Comparison of ENCODE assay signal across 24 cellular contexts in the genomic region with DNA sequence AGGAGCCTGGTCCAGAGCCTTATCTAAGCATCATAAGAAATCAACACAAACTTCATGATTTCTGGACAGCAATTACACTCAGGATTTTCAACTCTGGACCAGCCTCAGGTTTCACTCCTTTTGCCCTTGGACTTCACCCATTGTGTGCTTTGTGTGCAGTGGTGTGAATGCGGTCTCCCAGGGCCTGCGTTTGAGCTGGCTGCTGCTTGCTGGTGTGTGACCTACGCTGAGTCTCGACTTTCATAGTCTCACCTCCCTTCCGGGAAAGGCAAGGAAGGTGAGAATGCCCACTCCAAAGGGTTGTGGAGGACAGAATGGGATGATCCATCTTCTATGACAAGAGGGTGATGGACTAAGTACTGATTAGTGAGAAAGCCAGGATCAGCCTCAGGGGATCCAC.
DNase-seq lines count a peak whose midpoint lies in the region; ATAC-seq and TF ChIP-seq lines count a peak whose summit lies in the region.
"Had no signal": no experiment of that assay in that cellular context is flagged by ENCODE, and none has a peak within 500 bp of the region (broad histone marks: within the 10 kb centered on the region; RNA-seq: fewer than 3 reads in every experiment).

No MANE protein-coding gene starts in this region.

- no peak overlapping the region for H3K56ac ChIP-seq in IMR-90 (ENCODE audit: extremely low read depth, insufficient read depth, low read length)

- no peak overlapping the region for H2BK120ac ChIP-seq in IMR-90 (ENCODE audit: low read depth, low read length)

- no peak overlapping the region for H2AK5ac ChIP-seq in IMR-90 (ENCODE audit: low read depth, low read length)

- BruUV-seq in IMR-90 (replicated peaks; lab: Mats Ljungman, UMichigan): no TSS peak

- H3K27me3 ChIP-seq in IMR-90 (ENCODE audit: control insufficient read depth, insufficient read depth, low read length) (no peaks in the 10 kb centered on the region), HAP-1 (ENCODE audit: low read depth) (no peaks in the 10 kb centered on the region), Karpas-422 (ENCODE audit: low read length) (no peaks in the 10 kb centered on the region)
- H3K27me3 ChIP-seq: BE2C; BLaER1 treated with 17β-estradiol and CSF1 and Interleukin-3, amounts not matched to agents 10 nM and 100 nM had no signal

- no peak overlapping the region for H4K91ac ChIP-seq in IMR-90 (ENCODE audit: insufficient read depth, low read depth, low read length)

- H3K4me3 ChIP-seq in IMR-90 (ENCODE audit: insufficient read depth, low read depth, low read length) (no peak overlapping the region), epithelial cell of proximal tubule (ENCODE audit: low read depth, low read length) (no peak overlapping the region), HAP-1 (no peak overlapping the region), Karpas-422 (ENCODE audit: low read length) (no peak overlapping the region)
- H3K4me3 ChIP-seq: A549; BLaER1 treated with 17β-estradiol and CSF1 and Interleukin-3, amounts not matched to agents 10 nM and 100 nM; GM12878; GM23248 had no signal

- H2AFZ ChIP-seq in IMR-90 (replicated peaks; ENCODE audit: low read length, poor library complexity): no peak overlapping the region
- no peak overlapping the region for H2AFZ ChIP-seq in Karpas-422 (ENCODE audit: low read length)
- H2AFZ ChIP-seq: GM23248 had no signal

- H3K4me2 ChIP-seq in IMR-90 (ENCODE audit: low read depth, low read length): no peak overlapping the region
- no peak overlapping the region for H3K4me2 ChIP-seq in Karpas-422 (ENCODE audit: low read depth, low read length, poor library complexity, severe bottlenecking)
- H3K4me2 ChIP-seq: A549; BLaER1 treated with 17β-estradiol and CSF1 and Interleukin-3, amounts not matched to agents 10 nM and 100 nM had no signal

- no peaks in the 10 kb centered on the region for H3K9me3 ChIP-seq in IMR-90 (ENCODE audit: control insufficient read depth, insufficient read depth, low read length)
- H3K9me3 ChIP-seq in HAP-1: no peaks in the 10 kb centered on the region
- no peaks in the 10 kb centered on the region for H3K9me3 ChIP-seq in Karpas-422 (ENCODE audit: low read length)
- H3K9me3 ChIP-seq: BE2C; BLaER1 treated with 17β-estradiol and CSF1 and Interleukin-3, amounts not matched to agents 10 nM and 100 nM had no signal

- no peak overlapping the region for H3K9ac ChIP-seq in IMR-90 (ENCODE audit: low read depth, low read length)
- no peak overlapping the region for H3K9ac ChIP-seq in Karpas-422 (ENCODE audit: low read length)
- H3K9ac ChIP-seq: BLaER1 treated with 17β-estradiol and CSF1 and Interleukin-3, amounts not matched to agents 10 nM and 100 nM; GM23248 had no signal

- no peak for TF ChIP-seq POLR2A in IMR-90 (IDR thresholded peaks at IDR 0.05; ENCODE audit: low read depth, low read length)

- no peak for TF ChIP-seq RAD21 in IMR-90 (IDR thresholded peaks at IDR 0.05; ENCODE audit: low read length)

- no peak overlapping the region for H3K27ac ChIP-seq in IMR-90 (ENCODE audit: insufficient read depth, low read length)
- H3K27ac ChIP-seq in Karpas-422 (ENCODE audit: low read length): no peak overlapping the region
- H3K27ac ChIP-seq: BLaER1 treated with 17β-estradiol and CSF1 and Interleukin-3, amounts not matched to agents 10 nM and 100 nM; GM23248 had no signal

- no peak overlapping the region for H4K8ac ChIP-seq in IMR-90 (ENCODE audit: low read depth in 2 of 2, low read length in 2 of 2)

- H3K18ac ChIP-seq in IMR-90 (ENCODE audit: low read depth, low read length): no peak overlapping the region

- no peak overlapping the region for H2BK5ac ChIP-seq in IMR-90 (ENCODE audit: low read depth, low read length, poor library complexity, severe bottlenecking)

- DNase-seq in IMR-90 (no peak), epithelial cell of proximal tubule (ENCODE audit: low read depth) (peak; percentile 19), left kidney (ENCODE audit: low read depth, low spot score) (peak; percentile 84), HAP-1 (ENCODE audit: low spot score in 2 of 2) (no peak), Karpas-422 (no peak)
- DNase-seq: 8988T; ACHN; AML-193; BE2C; CD4-positive, alpha-beta T cell; CD8-positive, alpha-beta memory T cell; DMS 273 treated with DMSO at 0.1 percent for 48 hours; DMS79; EL; GDM1; GM23248; H7; HFFc6 had no signal

- no peak overlapping the region for H4K5ac ChIP-seq in IMR-90 (ENCODE audit: low read depth, low read length)

- intact Hi-C loops in IMR-90 (cut with micrococcal nuclease): no loop called here

- no peak overlapping the region for H3K4ac ChIP-seq in IMR-90 (ENCODE audit: low read depth, low read length)

- dilution Hi-C loops in IMR-90 (cut with HindIII; ENCODE audit: low sequenced_read_pairs, unreplicated experiment): no loop called here

- ATAC-seq in IMR-90 (ENCODE audit: low read depth): no peak
- no peak for ATAC-seq in HG02981 (IDR thresholded peaks at IDR 0.05; ENCODE audit: unreplicated experiment)
- no peak for ATAC-seq in HG03521 (IDR thresholded peaks at IDR 0.05; ENCODE audit: unreplicated experiment)
- ATAC-seq: A549, GM12878, HCT116 had no signal

- H3K9me1 ChIP-seq in IMR-90 (ENCODE audit: insufficient read depth, low read length): peaks cover 10% of the 10 kb centered on the region

- H3K4me1 ChIP-seq in IMR-90 (ENCODE audit: control insufficient read depth, insufficient read depth, low read length): peaks cover 9% of the 10 kb centered on the region
- peaks cover 12% of the 10 kb centered on the region for H3K4me1 ChIP-seq in HAP-1
- no peaks in the 10 kb centered on the region for H3K4me1 ChIP-seq in Karpas-422 (ENCODE audit: low read length)
- H3K4me1 ChIP-seq: BE2C had no signal

- H2AK9ac ChIP-seq in IMR-90 (replicated peaks; ENCODE audit: low read depth, low read length, poor library complexity): no peak overlapping the region

- H3K79me2 ChIP-seq in Karpas-422 (ENCODE audit: low read length): no peaks in the 10 kb centered on the region

- no peak for TF ChIP-seq CTCF in IMR-90 (conservative IDR thresholded peaks at IDR 0.05; ENCODE audit: low read depth, low read length)
- no peak for TF ChIP-seq CTCF in epithelial cell of proximal tubule (conservative IDR thresholded peaks at IDR 0.05; ENCODE audit: low read depth, low read length)

- H3K36me3 ChIP-seq in IMR-90 (ENCODE audit: control insufficient read depth, insufficient read depth, low read length) (no peaks in the 10 kb centered on the region), HAP-1 (replicated peaks) (no peaks in the 10 kb centered on the region), Karpas-422 (ENCODE audit: insufficient read depth, low read length) (no peaks in the 10 kb centered on the region)
- H3K36me3 ChIP-seq: BE2C; BLaER1 treated with 17β-estradiol and CSF1 and Interleukin-3, amounts not matched to agents 10 nM and 100 nM had no signal

- no peak overlapping the region for H3K14ac ChIP-seq in IMR-90 (replicated peaks; ENCODE audit: low read depth, low read length)

- 60% methylated on average over 1 of the region's 5 CpGs; no CpG with 5 or more reads in 1 of the 2 experiments for WGBS in IMR-90 (ENCODE audit: extremely low coverage in 2 of 2, insufficient read length in 1 of 2), 2 experiments

- H3K79me1 ChIP-seq in IMR-90 (ENCODE audit: low read depth in 1 of 2, low read length in 2 of 2): no peaks in the 10 kb centered on the region

- CTCF ChIA-PET in IMR-90 (lab: Yijun Ruan, JAX): no interaction called here

- POLR2A ChIA-PET in IMR-90 (lab: Charles Lee; ENCODE audit: unreplicated experiment): no interaction called here

- H2BK20ac ChIP-seq in IMR-90 (ENCODE audit: low read depth, low read length): 0 out of 2 replicates have a peak overlapping the region, but pooled peaks have one; percentile 10

- in situ Hi-C loops in IMR-90 (cut with MboI; ENCODE audit: low sequenced_read_pairs): no loop called here
- in situ Hi-C loops in HAP-1 (cut with MboI; ENCODE audit: low sequenced_read_pairs): no loop called here

- H3K23ac ChIP-seq in IMR-90 (ENCODE audit: low read depth, low read length): no peak overlapping the region

- no peaks in the 10 kb centered on the region for H3K9me2 ChIP-seq in Karpas-422 (replicated peaks; ENCODE audit: insufficient read depth, low read length)

- no peaks in the 10 kb centered on the region for H4K20me1 ChIP-seq in IMR-90 (ENCODE audit: insufficient read depth, low read length)
- no peaks in the 10 kb centered on the region for H4K20me1 ChIP-seq in Karpas-422 (ENCODE audit: insufficient read depth, low read depth, low read length)
- H4K20me1 ChIP-seq: BLaER1 treated with 17β-estradiol and CSF1 and Interleukin-3, amounts not matched to agents 10 nM and 100 nM had no signal

- no peak overlapping the region for H2BK15ac ChIP-seq in IMR-90 (ENCODE audit: low read depth, low read length)

TF ChIP-seq in IMR-90, 13 proteins besides CTCF, POLR2A, EP300 and RAD21 (continues in another document):
- TF ChIP-seq, protein P1, sequence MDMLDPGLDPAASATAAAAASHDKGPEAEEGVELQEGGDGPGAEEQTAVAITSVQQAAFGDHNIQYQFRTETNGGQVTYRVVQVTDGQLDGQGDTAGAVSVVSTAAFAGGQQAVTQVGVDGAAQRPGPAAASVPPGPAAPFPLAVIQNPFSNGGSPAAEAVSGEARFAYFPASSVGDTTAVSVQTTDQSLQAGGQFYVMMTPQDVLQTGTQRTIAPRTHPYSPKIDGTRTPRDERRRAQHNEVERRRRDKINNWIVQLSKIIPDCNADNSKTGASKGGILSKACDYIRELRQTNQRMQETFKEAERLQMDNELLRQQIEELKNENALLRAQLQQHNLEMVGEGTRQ (IDR thresholded peaks at IDR 0.05; ENCODE audit: low read depth, low read length): no peak
- TF ChIP-seq MAFK (IDR thresholded peaks at IDR 0.05; ENCODE audit: low read depth, low read length) (no peak), NFE2L2 (IDR thresholded peaks at IDR 0.05; ENCODE audit: low read depth, low read length) (no peak), RCOR1 (IDR thresholded peaks at IDR 0.05; ENCODE audit: insufficient replicate concordance, low read length) (no peak), FOS (IDR thresholded peaks at IDR 0.05; ENCODE audit: low read depth, low read length) (no peak), MXI1 (IDR thresholded peaks at IDR 0.05; ENCODE audit: borderline replicate concordance, low read depth, low read length) (no peak), RFX5 (IDR thresholded peaks at IDR 0.05; ENCODE audit: low read depth, low read length) (no peak), MAZ (IDR thresholded peaks at IDR 0.05; ENCODE audit: borderline replicate concordance, low read depth, low read length) (no peak), CHD1 (IDR thresholded peaks at IDR 0.05; ENCODE audit: low read depth, low read length) (no peak), SMC3 (IDR thresholded peaks at IDR 0.05; ENCODE audit: low read depth, low read length) (no peak), CEBPB (IDR thresholded peaks at IDR 0.05; ENCODE audit: low read depth, low read length) (no peak)

Comparison
In these comparisons a context has a peak if more than half of its experiments do, and no peak if none do; other contexts are left out.
1. DNase-seq: peak in epithelial cell of proximal tubule (single experiment) and left kidney (single experiment); none in IMR-90 (single experiment), HAP-1 (0 of 2) and Karpas-422 (single experiment).